In genomic region chr2:111122631-111123421, GRCh38 we compare ENCODE assay signal across 8 cellular contexts. TPM values are rescaled to one million over a fixed set of nuclear protein-coding genes. Genes with fewer than 3 reads are reported as not detected.
A peak's percentile ranks its signal among the peaks of the same experiment; 100 is the strongest.
DNase-seq lines count a peak whose midpoint lies in the region; ATAC-seq, FAIRE-seq and TF ChIP-seq lines count a peak whose summit lies in the region.

No MANE protein-coding gene starts in this region.

- H3K36me3 ChIP-seq in HUES48 (ENCODE audit: control insufficient read depth, insufficient read depth, low read length) = peaks cover 40% of the 10 kb centered on the region
- peaks cover 21% of the 10 kb centered on the region for H3K36me3 ChIP-seq in SJCRH30
- peaks cover 2% of the 10 kb centered on the region for H3K36me3 ChIP-seq in astrocyte (ENCODE audit: insufficient read depth, low read length)
- peaks cover 19 to 22% of the 10 kb centered on the region in 2 experiments for H3K36me3 ChIP-seq in trophoblast cell (ENCODE audit: control insufficient read depth in 1 of 2, insufficient read depth in 2 of 2, low read length in 2 of 2)

- peak overlapping the region; percentile 60 for H4K91ac ChIP-seq in trophoblast cell (ENCODE audit: low read depth, low read length)

- peaks cover 38% of the 10 kb centered on the region for H3K27me3 ChIP-seq in HUES48 (ENCODE audit: control insufficient read depth, insufficient read depth, low read length)
- H3K27me3 ChIP-seq in SJCRH30 = no peaks in the 10 kb centered on the region
- H3K27me3 ChIP-seq in astrocyte (ENCODE audit: insufficient read depth, low read length) = peaks cover 19% of the 10 kb centered on the region
- no peaks in the 10 kb centered on the region for H3K27me3 ChIP-seq in right cardiac atrium (ENCODE audit: control insufficient read depth, insufficient read depth)
- peaks cover 13% of the 10 kb centered on the region for H3K27me3 ChIP-seq in trophoblast cell (ENCODE audit: insufficient read depth, low read length)

- H3K4me3 Mint-ChIP-seq in astrocyte (ENCODE audit: unreplicated experiment) = peak overlapping the region; percentile 91

- WGBS in right cardiac atrium = under 1% methylated on average over 92 of the region's 92 CpGs
- no CpG with 5 or more reads among the region's 92 CpGs for WGBS in trophoblast cell (ENCODE audit: extremely low coverage, insufficient coverage, insufficient read length)

- H3K4me2 ChIP-seq in astrocyte (ENCODE audit: low read length) (peak overlapping the region; percentile 96), trophoblast cell (ENCODE audit: low read length) (peak overlapping the region; percentile 69)

- H3K79me2 ChIP-seq in astrocyte (ENCODE audit: insufficient read depth, low read length) = no peaks in the 10 kb centered on the region
- peaks cover 39% of the 10 kb centered on the region for H3K79me2 ChIP-seq in trophoblast cell (ENCODE audit: control insufficient read depth, insufficient read depth, low read length, poor library complexity)

- H3K9ac ChIP-seq in HUES48 (ENCODE audit: low read depth, low read length) (peak overlapping the region; percentile 76), astrocyte (ENCODE audit: low read length) (peak overlapping the region; percentile 87), trophoblast cell (ENCODE audit: low read length) (peak overlapping the region; percentile 89)

- FAIRE-seq in astrocyte (lab: Jason Lieb, UNC) = no peak

- H2BK12ac ChIP-seq in trophoblast cell (ENCODE audit: low read length) = peak overlapping the region; percentile 5

- H2AK5ac ChIP-seq in trophoblast cell (ENCODE audit: low read length) = no peak overlapping the region

- H3K9me3 ChIP-seq in HUES48 (ENCODE audit: control insufficient read depth, insufficient read depth, low read length) (no peaks in the 10 kb centered on the region), SJCRH30 (replicated peaks) (no peaks in the 10 kb centered on the region), astrocyte (ENCODE audit: insufficient read depth, low read depth, low read length) (no peaks in the 10 kb centered on the region), right cardiac atrium (ENCODE audit: control insufficient read depth, low read length) (no peaks in the 10 kb centered on the region), trophoblast cell (ENCODE audit: insufficient read depth, low read depth, low read length) (no peaks in the 10 kb centered on the region)

- H3K23ac ChIP-seq in trophoblast cell (ENCODE audit: low read length) = no peak overlapping the region

- peak; percentile 78 for DNase-seq in EL
- peak; percentile 82 for DNase-seq in SJCRH30
- DNase-seq in astrocyte (ENCODE audit: low read depth) = peak; percentile 78
- peak; percentile 88 to 95 (median 94) for DNase-seq in right cardiac atrium
- peak; percentile 81 to 84 for DNase-seq in trophoblast cell
- no peak for DNase-seq in cerebellar nuclear complex (lab: John Stamatoyannopoulos, UW)

- peak overlapping the region; percentile 74 for H2BK120ac ChIP-seq in trophoblast cell (ENCODE audit: insufficient read depth, low read length, poor library complexity)

- H3K27ac ChIP-seq in HUES48 (ENCODE audit: low read depth, low read length) (peak overlapping the region; percentile 84), SJCRH30 (peak overlapping the region; percentile 66), astrocyte (ENCODE audit: low read depth, low read length) (peak overlapping the region; percentile 57), right cardiac atrium (ENCODE audit: low read length) (peak overlapping the region; percentile 32), trophoblast cell (ENCODE audit: low read depth, low read length) (peak overlapping the region; percentile 83)

- H3K4me3 ChIP-seq in HUES48 (ENCODE audit: low read depth, low read length) = peak overlapping the region; percentile 86
- peak overlapping the region; percentile 74 for H3K4me3 ChIP-seq in SJCRH30
- peak overlapping the region; percentile 80 for H3K4me3 ChIP-seq in astrocyte (ENCODE audit: insufficient read depth, low read depth, low read length)
- H3K4me3 ChIP-seq in right cardiac atrium (ENCODE audit: low read length) = peak overlapping the region; percentile 72
- H3K4me3 ChIP-seq in trophoblast cell (ENCODE audit: low read depth, low read length) = peak overlapping the region; percentile 99

- peak overlapping the region; percentile 73 for H2BK5ac ChIP-seq in trophoblast cell (ENCODE audit: low read depth, low read length, poor library complexity)

- peak overlapping the region; percentile 64 for H4K12ac ChIP-seq in trophoblast cell (ENCODE audit: low read depth, low read length)

- H3K27me3 Mint-ChIP-seq in astrocyte (ENCODE audit: low read depth, unreplicated experiment) = peaks cover 2% of the 10 kb centered on the region

- H3K9me3 Mint-ChIP-seq in astrocyte (ENCODE audit: unreplicated experiment) = no peaks in the 10 kb centered on the region

- peak overlapping the region; percentile 53 for H3K27ac Mint-ChIP-seq in astrocyte (ENCODE audit: unreplicated experiment)

- intact Hi-C loops in right cardiac atrium (cut with DNase I) = no loop called here

- TF ChIP-seq CTCF in astrocyte (IDR thresholded peaks at IDR 0.05; ENCODE audit: insufficient read depth, low read depth, low read length) = no peak

- H3K79me1 ChIP-seq in trophoblast cell (ENCODE audit: low read length) = peaks cover 40% of the 10 kb centered on the region

- ATAC-seq in right cardiac atrium = peak; percentile 69 to 79
- ATAC-seq in GM18867 (IDR thresholded peaks at IDR 0.05; ENCODE audit: unreplicated experiment) = no peak

- peak overlapping the region; percentile 56 for H3K14ac ChIP-seq in trophoblast cell (ENCODE audit: low read length)

- peaks cover 8% of the 10 kb centered on the region for H3K4me1 Mint-ChIP-seq in astrocyte (ENCODE audit: low read depth, unreplicated experiment)

- peaks cover 17% of the 10 kb centered on the region for H4K20me1 ChIP-seq in astrocyte (ENCODE audit: insufficient read depth, low read length)

- H4K8ac ChIP-seq in trophoblast cell (ENCODE audit: low read depth, low read length) = peak overlapping the region; percentile 2

- peak overlapping the region; percentile 98 for H3K18ac ChIP-seq in trophoblast cell (ENCODE audit: low read length)

- peak overlapping the region; percentile 92 for H2AFZ ChIP-seq in astrocyte (ENCODE audit: low read depth, low read length)
- H2AFZ ChIP-seq in trophoblast cell (ENCODE audit: insufficient read depth, low read length, poor library complexity) = peak overlapping the region; percentile 1

- H3K4me1 ChIP-seq in HUES48 (ENCODE audit: control insufficient read depth, insufficient read depth, low read length) = peaks cover 9% of the 10 kb centered on the region
- H3K4me1 ChIP-seq in SJCRH30 = no peaks in the 10 kb centered on the region
- H3K4me1 ChIP-seq in astrocyte (ENCODE audit: insufficient read depth, low read length) = peaks cover 37% of the 10 kb centered on the region
- H3K4me1 ChIP-seq in right cardiac atrium (ENCODE audit: control insufficient read depth, insufficient read depth, low read length) = no peaks in the 10 kb centered on the region
- peaks cover 14 to 23% of the 10 kb centered on the region in 2 experiments for H3K4me1 ChIP-seq in trophoblast cell (ENCODE audit: control insufficient read depth in 1 of 2, insufficient read depth in 2 of 2, low read length in 2 of 2)

- H3K4ac ChIP-seq in trophoblast cell (ENCODE audit: low read depth, low read length) = peak overlapping the region; percentile 95

- peaks cover 3% of the 10 kb centered on the region for H3K36me3 Mint-ChIP-seq in astrocyte (ENCODE audit: low read depth, unreplicated experiment)

RNA-seq across cellular contexts. Expression of gene BCL2L11, which starts 2.1 kb away (rescaled TPM):
- total RNA-seq in SJCRH30 (2014; rRNA removed; shearing (Covaris generic)) = 13.7 and 16.4 TPM in 2 replicates
- total RNA-seq in astrocyte = 12.6 and 19.3 TPM in 2 replicates
- total RNA-seq in right cardiac atrium = 10 to 100 TPM in 3 of 4 donors, 1 to 10 TPM in 1; 7.7 to 21.7 (median 18.6) TPM
- 6.2 TPM for polyA plus RNA-seq in right cardiac atrium
- polyA plus RNA-seq in trophoblast cell (2013) = 29.4 and 31.9 TPM in 2 replicates

Comparison
In these comparisons a context has a peak if more than half of its experiments do, and no peak if none do; other contexts are left out.
1. DNase-seq: peak in EL (single experiment), SJCRH30 (2 of 2), astrocyte (single experiment), right cardiac atrium (3 of 3) and trophoblast cell (2 of 2); none in cerebellar nuclear complex (0 of 2).
2. H3K27ac ChIP-seq: peak in every context shown above with its lines; median percentile 84 in HUES48; 83 in trophoblast cell; 66 in SJCRH30; 57 in astrocyte; 32 in right cardiac atrium.
3. Peak in every context shown above with its lines, with median percentiles within 50 percentile points of each other: H3K4me3 ChIP-seq and H3K9ac ChIP-seq.